In genomic region chr21:24050233-24050632, GRCh38 we compare ENCODE assay signal across 17 cellular contexts.
A peak's percentile ranks its signal among the peaks of the same experiment; 100 is the strongest.
DNase-seq lines count a peak whose midpoint lies in the region; ATAC-seq lines count a peak whose summit lies in the region.
"Had no signal": no experiment of that assay in that cellular context is flagged by ENCODE, and none has a peak within 500 bp of the region (broad histone marks: within the 10 kb centered on the region; RNA-seq: fewer than 3 reads in every experiment).

No MANE protein-coding gene starts in this region.

- peak overlapping the region; percentile 73 for H3K27ac ChIP-seq in BLaER1

- peaks cover 0 to 6% (median 0%) of the 10 kb centered on the region in 7 donors for H3K9me3 Mint-ChIP-seq in naive B cell

- no peaks in the 10 kb centered on the region for H3K27me3 ChIP-seq in BLaER1

- no peaks in the 10 kb centered on the region for H4K20me1 ChIP-seq in BLaER1

- H3K4me1 Mint-ChIP-seq in naive B cell, result peaks cover 23 to 54% (median 41%) of the 10 kb centered on the region in 3 donors
- H3K4me1 Mint-ChIP-seq: H9 had no signal

- no peaks in the 10 kb centered on the region; the same call in 1 of the 2 replicates for H3K9me3 ChIP-seq in BLaER1

- ATAC-seq in naive B cell (ENCODE audit: low read depth in 2 of 2), result peak; percentile 82 to 83
- ATAC-seq in GM18907 (IDR thresholded peaks at IDR 0.05; ENCODE audit: unreplicated experiment), result no peak

- peaks cover 52% of the 10 kb centered on the region for H3K4me1 ChIP-seq in BLaER1

- H3K4me3 Mint-ChIP-seq in naive B cell, result peak overlapping the region; percentile 13 to 80 (median 69)
- H3K4me3 Mint-ChIP-seq: H9 had no signal

- no peaks in the 10 kb centered on the region for H3K36me3 Mint-ChIP-seq in naive B cell
- H3K36me3 Mint-ChIP-seq: CD4-positive, alpha-beta memory T cell had no signal

- peak overlapping the region; percentile 34 to 89 (median 52) for H3K27ac Mint-ChIP-seq in naive B cell
- H3K27ac Mint-ChIP-seq: CD4-positive, alpha-beta memory T cell; H9 had no signal

- no peak overlapping the region for H3K9ac ChIP-seq in BLaER1

- DNase-seq in Kasumi-1 (lab: John Stamatoyannopoulos, UW) (peak; percentile 61 to 72), OCI-M1 (lab: John Stamatoyannopoulos, UW) (peak; percentile 33), naive B cell (peak; percentile 51), ecto neural progenitor cell (ENCODE audit: low spot score) (no peak)
- DNase-seq in stimulated activated CD4-positive, alpha-beta T cell treated with anti-CD3 and anti-CD28 coated beads, Interleukin-2, amount 100 ng/mL, for 24 hours, result no peak
- DNase-seq: ACHN; Calu3; CD4-positive, alpha-beta memory T cell; H9; NCI-H1436; NCI-H2029; NCI-H2171 treated with DMSO at 0.1 percent for 48 hours; NCI-H510A; NCI-H774; SIG-M5 had no signal

- H3K4me2 ChIP-seq in BLaER1, result peak overlapping the region; percentile 67

- no peaks in the 10 kb centered on the region for H3K36me3 ChIP-seq in BLaER1

- no peaks in the 10 kb centered on the region for H3K27me3 Mint-ChIP-seq in naive B cell
- H3K27me3 Mint-ChIP-seq: CD4-positive, alpha-beta memory T cell had no signal

- H3K4me3 ChIP-seq in BLaER1, result peak overlapping the region; percentile 12; the same call in 1 of the 2 replicates

Comparison
In these comparisons a context has a peak if more than half of its experiments do, and no peak if none do; other contexts are left out.
1. DNase-seq: peak in Kasumi-1 (2 of 2), OCI-M1 (single experiment) and naive B cell (single experiment); none in stimulated activated CD4-positive, alpha-beta T cell treated with anti-CD3 and anti-CD28 coated beads, Interleukin-2, amount 100 ng/mL, for 24 hours (0 of 2) and ecto neural progenitor cell (single experiment).